14 cellular contexts compared by ENCODE assay signal in the genomic region with DNA sequence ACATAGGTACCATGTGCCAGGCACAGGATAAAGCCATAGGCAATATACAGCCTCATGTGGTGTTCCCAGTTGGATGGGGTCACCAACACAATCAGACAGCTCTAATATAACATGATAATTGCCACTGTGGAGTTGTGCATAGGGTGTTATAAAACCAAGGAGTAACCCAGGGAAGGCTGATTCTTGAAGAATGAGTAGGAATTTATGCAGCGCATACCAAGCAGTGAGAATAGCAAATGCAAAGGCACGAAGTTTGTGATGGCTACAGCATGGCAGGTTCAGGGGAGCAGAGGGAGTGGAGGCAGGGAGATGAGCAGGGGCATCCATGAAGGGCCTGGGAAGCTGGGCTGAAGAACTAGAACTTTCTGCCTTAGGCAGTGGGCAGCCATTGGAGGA. TPM values are rescaled to one million over a fixed set of nuclear protein-coding genes. Genes with fewer than 3 reads are reported as not detected.
DNase-seq lines count a peak whose midpoint lies in the region; ATAC-seq, FAIRE-seq and TF ChIP-seq lines count a peak whose summit lies in the region.
"Had no signal": no experiment of that assay in that cellular context is flagged by ENCODE, and none has a peak within 500 bp of the region (broad histone marks: within the 10 kb centered on the region; RNA-seq: fewer than 3 reads in every experiment).

No MANE protein-coding gene starts in this region.

- peak overlapping the region; percentile 35 for H4K8ac ChIP-seq in mesenchymal stem cell (ENCODE audit: low read length)

- H2BK12ac ChIP-seq in mesenchymal stem cell (ENCODE audit: low read length in 2 of 2): peak overlapping the region in 1 of 2 experiments; percentile 29

- H2BK120ac ChIP-seq in mesenchymal stem cell (ENCODE audit: low read depth, low read length): no peak overlapping the region

- ATAC-seq in heart left ventricle: no peak
- no peak for ATAC-seq in activated CD8-positive, alpha-beta memory T cell treated with anti-CD3 and anti-CD28 coated beads, Interleukin-2, amount 10 ng/mL, durations not matched to agents 7 days and 5 days
- ATAC-seq: PC-3 had no signal

- H3K14ac ChIP-seq in mesenchymal stem cell (ENCODE audit: low read length in 2 of 2): no peak overlapping the region

- peak overlapping the region; percentile 65; the same call in 1 of the 2 replicates for H3K27ac Mint-ChIP-seq in HFFc6
- no peak overlapping the region for H3K27ac Mint-ChIP-seq in activated CD8-positive, alpha-beta memory T cell treated with anti-CD3 and anti-CD28 coated beads, Interleukin-2, amount 10 ng/mL, durations not matched to agents 7 days and 5 days
- H3K27ac Mint-ChIP-seq: CD4-positive, CD25-positive, alpha-beta regulatory T cell had no signal

- H3K4me1 ChIP-seq in mesenchymal stem cell (ENCODE audit: control insufficient read depth, insufficient read depth, low read depth, low read length): peaks cover 23% of the 10 kb centered on the region
- no peaks in the 10 kb centered on the region for H3K4me1 ChIP-seq in heart left ventricle
- H3K4me1 ChIP-seq: SJCRH30 had no signal

- CTCF ChIA-PET in activated CD8-positive, alpha-beta memory T cell treated with anti-CD3 and anti-CD28 coated beads, Interleukin-2, amount 10 ng/mL, durations not matched to agents 7 days and 5 days (lab: Charles Lee): no interaction called here

- no peaks in the 10 kb centered on the region for H3K9me3 ChIP-seq in mesenchymal stem cell (ENCODE audit: control insufficient read depth, low read length)
- H3K9me3 ChIP-seq in heart left ventricle: no peaks in the 10 kb centered on the region
- H3K9me3 ChIP-seq: SJCRH30 had no signal

- H3K27me3 ChIP-seq in mesenchymal stem cell (ENCODE audit: control insufficient read depth in 1 of 2, insufficient read depth in 1 of 2, low read length in 2 of 2) (peaks cover 0 to 5% of the 10 kb centered on the region in 2 experiments), heart left ventricle (no peaks in the 10 kb centered on the region)

- in situ Hi-C loops in astrocyte of the spinal cord (cut with HindIII; ENCODE audit: low sequenced_read_pairs): no loop called here

- DNase-seq in HFFc6 (no peak), astrocyte of the spinal cord (ENCODE audit: low read depth, low spot score) (peak; percentile 41), mesenchymal stem cell (no peak), urothelium cell line (ENCODE audit: low spot score) (no peak), mesenteric fat pad (ENCODE audit: low spot score) (no peak), heart left ventricle (no peak)
- DNase-seq in activated CD8-positive, alpha-beta memory T cell treated with anti-CD3 and anti-CD28 coated beads, Interleukin-2, amount 10 ng/mL, durations not matched to agents 7 days and 5 days: no peak
- DNase-seq: CD4-positive, CD25-positive, alpha-beta regulatory T cell; KG1; NCI-H1436; NCI-H2029; NCI-H82; PC-3; SJCRH30 had no signal

- FAIRE-seq in urothelium cell line (lab: Jason Lieb, UNC): peak; percentile 95

- no peaks in the 10 kb centered on the region for H3K9me3 Mint-ChIP-seq in HFFc6
- no peaks in the 10 kb centered on the region for H3K9me3 Mint-ChIP-seq in activated CD8-positive, alpha-beta memory T cell treated with anti-CD3 and anti-CD28 coated beads, Interleukin-2, amount 10 ng/mL, durations not matched to agents 7 days and 5 days (ENCODE audit: low read depth)

- no peak overlapping the region for H2BK5ac ChIP-seq in mesenchymal stem cell (ENCODE audit: low read depth, low read length, poor library complexity, severe bottlenecking)

- no peak overlapping the region for H3K9ac ChIP-seq in mesenchymal stem cell (ENCODE audit: low read length)

- peak overlapping the region; percentile 3; the same call in 1 of the 2 replicates for H3K4me3 Mint-ChIP-seq in HFFc6
- H3K4me3 Mint-ChIP-seq in activated CD8-positive, alpha-beta memory T cell treated with anti-CD3 and anti-CD28 coated beads, Interleukin-2, amount 10 ng/mL, durations not matched to agents 7 days and 5 days: no peak overlapping the region
- H3K4me3 Mint-ChIP-seq: CD4-positive, CD25-positive, alpha-beta regulatory T cell had no signal

- peak overlapping the region; percentile 33 for H3K4me2 ChIP-seq in mesenchymal stem cell (ENCODE audit: low read length, poor library complexity, severe bottlenecking)

- no peak overlapping the region for H2AFZ ChIP-seq in mesenchymal stem cell (ENCODE audit: low read depth, low read length)

- no peak overlapping the region for H3K4ac ChIP-seq in mesenchymal stem cell (ENCODE audit: low read depth in 1 of 2, low read length in 2 of 2)

- H3K36me3 Mint-ChIP-seq in HFFc6 (ENCODE audit: low read depth): peaks cover 9% of the 10 kb centered on the region; the same call in 1 of the 2 replicates
- peaks cover 1% of the 10 kb centered on the region for H3K36me3 Mint-ChIP-seq in activated CD8-positive, alpha-beta memory T cell treated with anti-CD3 and anti-CD28 coated beads, Interleukin-2, amount 10 ng/mL, durations not matched to agents 7 days and 5 days

- H3K27ac ChIP-seq in mesenchymal stem cell (ENCODE audit: low read length, poor library complexity, severe bottlenecking): peak overlapping the region; percentile 83
- no peak overlapping the region for H3K27ac ChIP-seq in heart left ventricle
- H3K27ac ChIP-seq: SJCRH30 had no signal

- peak overlapping the region in 1 of 2 experiments; percentile 6 for H3K18ac ChIP-seq in mesenchymal stem cell (ENCODE audit: low read depth in 1 of 2, low read length in 2 of 2)

- no peak overlapping the region for H2BK15ac ChIP-seq in mesenchymal stem cell (ENCODE audit: low read depth, poor library complexity, severe bottlenecking)

- intact Hi-C loops in heart left ventricle (cut with DNase I): no loop called here

- H4K91ac ChIP-seq in mesenchymal stem cell (ENCODE audit: low read length): peak overlapping the region; percentile 18

- no peak overlapping the region for H3K23ac ChIP-seq in mesenchymal stem cell (ENCODE audit: low read length in 2 of 2)

- H3K79me1 ChIP-seq in mesenchymal stem cell (replicated peaks; ENCODE audit: low read length, poor library complexity, severe bottlenecking): no peaks in the 10 kb centered on the region

- no peak overlapping the region for H2AK5ac ChIP-seq in mesenchymal stem cell (ENCODE audit: low read length, severe bottlenecking)

- peaks cover 7% of the 10 kb centered on the region; the same call in 1 of the 2 replicates for H3K27me3 Mint-ChIP-seq in HFFc6 (ENCODE audit: insufficient read depth)
- no peaks in the 10 kb centered on the region for H3K27me3 Mint-ChIP-seq in activated CD8-positive, alpha-beta memory T cell treated with anti-CD3 and anti-CD28 coated beads, Interleukin-2, amount 10 ng/mL, durations not matched to agents 7 days and 5 days

- no peak for TF ChIP-seq POLR2A in heart left ventricle (IDR thresholded peaks at IDR 0.05)

- TF ChIP-seq CTCF in HFFc6 (IDR thresholded peaks at IDR 0.05) (no peak), astrocyte of the spinal cord (IDR thresholded peaks at IDR 0.05; ENCODE audit: low read depth, low read length) (no peak), heart left ventricle (IDR thresholded peaks at IDR 0.05) (no peak)

- WGBS in mesenchymal stem cell: 58% methylated on average over 2 of the region's 2 CpGs
- WGBS in heart left ventricle, 4 donors: 86 to 100% (median 92%) methylated on average over 2 of the region's 2 CpGs

- H3K36me3 ChIP-seq in mesenchymal stem cell (ENCODE audit: control insufficient read depth in 1 of 2, insufficient read depth in 2 of 2, low read depth in 1 of 2, low read length in 2 of 2) (peaks cover 0 to 7% of the 10 kb centered on the region in 2 experiments), heart left ventricle (no peaks in the 10 kb centered on the region)
- H3K36me3 ChIP-seq: SJCRH30 had no signal

- H3K4me1 Mint-ChIP-seq in HFFc6 (ENCODE audit: low read depth): peaks cover 30% of the 10 kb centered on the region
- no peaks in the 10 kb centered on the region for H3K4me1 Mint-ChIP-seq in activated CD8-positive, alpha-beta memory T cell treated with anti-CD3 and anti-CD28 coated beads, Interleukin-2, amount 10 ng/mL, durations not matched to agents 7 days and 5 days
- H3K4me1 Mint-ChIP-seq: CD4-positive, CD25-positive, alpha-beta regulatory T cell had no signal

- H3K4me3 ChIP-seq in astrocyte of the spinal cord (ENCODE audit: low read depth, low read length) (no peak overlapping the region), mesenchymal stem cell (ENCODE audit: insufficient read depth in 1 of 2, low read depth in 1 of 2, low read length in 2 of 2) (no peak overlapping the region), heart left ventricle (no peak overlapping the region)
- H3K4me3 ChIP-seq: SJCRH30 had no signal

RNA-seq across cellular contexts. Expression of a gene that starts 20.4 kb away (rescaled TPM):
- 100 to 1,000 TPM in 4 of 6 experiments, 10 to 100 TPM in 2; 89.7 to 174 (median 105) TPM for total RNA-seq in HFFc6 (2021; fragmentation: NEBNext Ultra II Directional; extraction: Animal tissue kit (Norgen Biotek cat#: 25700))
- 64.6 TPM for polyA plus RNA-seq in mesenchymal stem cell (2013, experiment 1 of 2)
- polyA plus RNA-seq in mesenchymal stem cell (2013, experiment 2 of 2): 64.8 TPM
- total RNA-seq in mesenteric fat pad (16.3 TPM), heart left ventricle (10 to 100 TPM; 19.0 to 88.1 (median 29.9) TPM)
- polyA plus RNA-seq in heart left ventricle: 100 to 1,000 TPM in 1 of 2 donors, 10 to 100 TPM in 1; 10.6 to 196 TPM
- 100 to 1,000 TPM; 113 to 140 TPM for total RNA-seq in activated CD8-positive, alpha-beta memory T cell treated with anti-CD3 and anti-CD28 coated beads, Interleukin-2, amount 10 ng/mL, durations not matched to agents 7 days and 5 days
